In the genomic region with DNA sequence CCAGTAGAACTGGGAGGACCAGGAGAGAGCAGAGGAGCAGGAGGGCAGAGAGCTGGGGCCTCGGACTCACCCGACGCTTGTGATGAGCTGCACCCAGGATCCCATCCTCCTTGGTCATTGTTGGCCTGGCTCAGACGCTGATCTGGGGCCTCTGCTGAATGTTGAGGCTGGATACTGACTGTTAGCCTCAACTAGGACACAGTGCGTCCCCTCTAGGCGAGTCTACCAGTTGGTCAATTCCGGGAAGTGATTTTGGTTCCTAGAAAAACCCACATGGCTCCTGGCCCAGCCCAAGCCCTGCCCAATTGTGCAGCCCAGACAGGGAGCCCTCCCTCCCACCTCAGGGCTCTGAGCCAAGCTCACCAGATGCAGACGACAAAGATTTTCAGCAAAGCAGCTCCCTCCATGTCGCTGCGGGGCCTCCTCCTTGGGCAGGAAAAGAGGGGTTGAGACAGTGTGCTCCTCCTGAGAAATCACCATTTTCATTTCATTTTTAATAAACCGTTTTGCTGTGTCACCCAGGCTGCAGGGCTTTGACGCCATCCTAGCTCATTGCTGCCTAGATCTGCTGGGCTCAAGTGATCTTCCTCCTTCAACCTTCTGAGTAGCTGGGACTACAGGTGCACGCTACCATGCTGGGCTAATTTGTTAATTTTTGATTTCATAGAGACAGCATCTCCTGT, we compare ENCODE assay signal across 12 cellular contexts. TPM values are rescaled to one million over a fixed set of nuclear protein-coding genes. Genes with fewer than 3 reads are reported as not detected.
DNase-seq lines count a peak whose midpoint lies in the region; ATAC-seq, FAIRE-seq and TF ChIP-seq lines count a peak whose summit lies in the region.
"Had no signal": no experiment of that assay in that cellular context is flagged by ENCODE, and none has a peak within 500 bp of the region (broad histone marks: within the 10 kb centered on the region; RNA-seq: fewer than 3 reads in every experiment).

APOL4 (minus strand) TSS at position 180 of the 683 bp plus-strand sequence; CDS start at position 105, 75 bp downstream.

- POLR2A ChIA-PET in PC-3 (lab: Charles Lee; ENCODE audit: unreplicated experiment): no interaction called here

- no peaks in the 10 kb centered on the region for H3K36me3 ChIP-seq in DND-41 (ENCODE audit: insufficient read depth, low read length)
- H3K36me3 ChIP-seq in PC-3 (ENCODE audit: low read depth, low read length): no peaks in the 10 kb centered on the region
- H3K36me3 ChIP-seq in pancreas: no peaks in the 10 kb centered on the region
- H3K36me3 ChIP-seq: HAP-1, WERI-Rb-1 had no signal

- H3K27me3 ChIP-seq in DND-41 (ENCODE audit: insufficient read depth, low read length, poor library complexity): no peaks in the 10 kb centered on the region
- no peaks in the 10 kb centered on the region for H3K27me3 ChIP-seq in PC-3 (ENCODE audit: low read length)
- no peaks in the 10 kb centered on the region for H3K27me3 ChIP-seq in pancreas
- H3K27me3 ChIP-seq: dorsolateral prefrontal cortex had no signal

- no peaks in the 10 kb centered on the region for H3F3A ChIP-seq in PC-3 (ENCODE audit: low read length, unreplicated experiment)

- BruUV-seq in PC-3 (replicated peaks; lab: Mats Ljungman, UMichigan): no TSS peak

- H2AFZ ChIP-seq in DND-41 (ENCODE audit: low read depth, low read length) (peak within 1 kb of the TSS; percentile 59), PC-3 (ENCODE audit: low read length) (no peak within 1 kb of the TSS)

- H4K20me1 ChIP-seq in DND-41 (ENCODE audit: insufficient read depth, low read length) (no peaks in the 10 kb centered on the region), PC-3 (ENCODE audit: low read length) (no peaks in the 10 kb centered on the region)

- H3K9ac ChIP-seq in DND-41 (ENCODE audit: low read depth, low read length) (peak within 1 kb of the TSS; percentile 31), PC-3 (ENCODE audit: low read length) (no peak within 1 kb of the TSS)

- peaks cover 54% of the 10 kb centered on the region for H3K4me1 ChIP-seq in DND-41 (ENCODE audit: insufficient read depth, low read length)
- peaks cover 5% of the 10 kb centered on the region; the same call in 1 of the 2 replicates for H3K4me1 ChIP-seq in PC-3 (ENCODE audit: insufficient read depth, low read length)
- peaks cover 0 to 8% (median 4%) of the 10 kb centered on the region in 3 donors for H3K4me1 ChIP-seq in pancreas

- H3K9me2 ChIP-seq in PC-3 (replicated peaks; ENCODE audit: low read length): no peaks in the 10 kb centered on the region

- in situ Hi-C loops in ACHN (cut with HindIII; ENCODE audit: low pct_ligation_motif_present, low pct_unique_long_range_greater_than_20kb, low sequenced_read_pairs): no loop called here

- H3K36me3 Mint-ChIP-seq in T-helper 17 cell (ENCODE audit: low read depth): no peaks in the 10 kb centered on the region

- no peak for TF ChIP-seq CTCF in DND-41 (IDR thresholded peaks at IDR 0.05; ENCODE audit: borderline replicate concordance, extremely low read depth, low read length, poor library complexity, severe bottlenecking)
- no peak for TF ChIP-seq CTCF in PC-3 (conservative IDR thresholded peaks at IDR 0.05; ENCODE audit: low read depth, low read length)
- TF ChIP-seq CTCF in pancreas (IDR thresholded peaks at IDR 0.05): no peak

- ATAC-seq in DND-41 (ENCODE audit: insufficient read depth, low read depth): peak; percentile 73
- ATAC-seq in PC-3: no peak
- ATAC-seq in pancreas: peak; percentile 51 to 78 (median 69)
- no peak for ATAC-seq in T-helper 17 cell
- no peak for ATAC-seq in GM19328 (IDR thresholded peaks at IDR 0.05; ENCODE audit: unreplicated experiment)
- ATAC-seq in HG02981 (IDR thresholded peaks at IDR 0.05; ENCODE audit: unreplicated experiment): no peak

- H3K4me1 Mint-ChIP-seq in T-helper 17 cell: peaks cover 19% of the 10 kb centered on the region

- CTCF ChIA-PET in PC-3 (lab: Charles Lee): no interaction called here

- H3K27ac Mint-ChIP-seq in T-helper 17 cell: no peak within 1 kb of the TSS

- FAIRE-seq in pancreas (lab: Jason Lieb, UNC): no peak

- peaks cover 40% of the 10 kb centered on the region for H3K27me3 Mint-ChIP-seq in T-helper 17 cell

- no peak within 1 kb of the TSS for H3K4me3 Mint-ChIP-seq in T-helper 17 cell

- WGBS in pancreas, 2 donors: 43 to 48% methylated on average over 13 of the region's 13 CpGs

- no peaks in the 10 kb centered on the region for H3K79me2 ChIP-seq in DND-41 (ENCODE audit: insufficient read depth, low read length)
- H3K79me2 ChIP-seq in PC-3 (ENCODE audit: low read length): no peaks in the 10 kb centered on the region

- peak within 1 kb of the TSS; percentile 79 for H3K27ac ChIP-seq in DND-41 (ENCODE audit: low read length)
- H3K27ac ChIP-seq in PC-3 (ENCODE audit: low read length): no peak within 1 kb of the TSS
- H3K27ac ChIP-seq in pancreas: no peak within 1 kb of the TSS
- H3K27ac ChIP-seq: WERI-Rb-1 had no signal

- intact Hi-C loops in PC-3 (cut with micrococcal nuclease) (loop anchor here (2.0 kb wide), 1 partner anchor 19 kb away; no protein-coding TSS in a partner anchor), head of caudate nucleus (cut with DNase I) (no loop called here), pancreas (cut with DNase I) (no loop called here)

- no peaks in the 10 kb centered on the region for H3K9me3 ChIP-seq in DND-41 (ENCODE audit: insufficient read depth, low read length, severe bottlenecking)
- no peaks in the 10 kb centered on the region for H3K9me3 ChIP-seq in PC-3 (ENCODE audit: low read length)
- no peaks in the 10 kb centered on the region for H3K9me3 ChIP-seq in pancreas
- no peaks in the 10 kb centered on the region for H3K9me3 ChIP-seq in T-helper 17 cell (ENCODE audit: control insufficient read depth, low read length, poor library complexity, severe bottlenecking)
- H3K9me3 ChIP-seq: HAP-1 had no signal

- H3K4me2 ChIP-seq in DND-41 (ENCODE audit: insufficient read depth, low read length): peak within 1 kb of the TSS; percentile 46
- H3K4me2 ChIP-seq in PC-3 (ENCODE audit: low read length): peak within 1 kb of the TSS; percentile 81; the same call in 1 of the 2 replicates

- peak; percentile 81 for DNase-seq in DND-41
- DNase-seq in PC-3: no peak
- DNase-seq in head of caudate nucleus: peak in 32 of 42 donors; percentile 15 to 85 (median 48)
- peak in 5 of 6 donors; percentile 64 to 76 (median 68) for DNase-seq in pancreas
- DNase-seq in T-helper 17 cell: no peak
- DNase-seq in ACHN: no peak
- DNase-seq: WERI-Rb-1 had no signal

- peak within 1 kb of the TSS in 1 of 2 experiments; percentile 28; a peak in 2 of 4 replicates for H3K4me3 ChIP-seq in DND-41 (ENCODE audit: low read depth in 1 of 2, low read length in 2 of 2)
- no peak within 1 kb of the TSS; the same call in 1 of the 2 replicates for H3K4me3 ChIP-seq in PC-3 (ENCODE audit: low read length)
- no peak within 1 kb of the TSS for H3K4me3 ChIP-seq in pancreas
- H3K4me3 ChIP-seq: HAP-1 had no signal

RNA-seq across cellular contexts. Expression of gene APOL4, which starts in this region (rescaled TPM):
- total RNA-seq in PC-3 (2014; rRNA removed): 0.04 TPM in 1 of 2 replicates, not detected in the other
- total RNA-seq in pancreas: 1 to 10 TPM in 3 of 6 donors, under 1 TPM in 3; 0.28 to 4.1 (median 0.85) TPM
- polyA plus RNA-seq in pancreas: 1 to 10 TPM; 1.9 TPM
- total RNA-seq in T-helper 17 cell: under 1 TPM in 1 of 2 donors, not detected in 1; 0.22 TPM
- total RNA-seq: osteocyte had no signal

Comparison
In these comparisons a context has a peak if more than half of its experiments do, and no peak if none do; other contexts are left out.
1. ATAC-seq: peak in DND-41 (single experiment) and pancreas (4 of 4); none in PC-3 (single experiment), T-helper 17 cell (single experiment), GM19328 (single experiment) and HG02981 (single experiment).
2. DNase-seq: peak in DND-41 (single experiment), head of caudate nucleus (32 of 42) and pancreas (5 of 6); none in PC-3 (single experiment), T-helper 17 cell (0 of 3) and ACHN (single experiment).